Comparison of ENCODE assay signal across 12 cellular contexts in genomic region chr7:2525161-2525930, GRCh38. TPM values are rescaled to one million over a fixed set of nuclear protein-coding genes. Genes with fewer than 3 reads are reported as not detected.
A peak's percentile ranks its signal among the peaks of the same experiment; 100 is the strongest.
DNase-seq lines count a peak whose midpoint lies in the region; ATAC-seq, FAIRE-seq and TF ChIP-seq lines count a peak whose summit lies in the region.
"Had no signal": no experiment of that assay in that cellular context is flagged by ENCODE, and none has a peak within 500 bp of the region (broad histone marks: within the 10 kb centered on the region; RNA-seq: fewer than 3 reads in every experiment).

No MANE protein-coding gene starts in this region.

- H3K4me3 ChIP-seq in Panc1 (ENCODE audit: low read depth in 2 of 2, low read length in 2 of 2) (no peak overlapping the region), keratinocyte (ENCODE audit: control insufficient read depth in 2 of 3, extremely low read depth in 1 of 3, insufficient read depth in 2 of 3, low read depth in 1 of 3, low read length in 3 of 3) (no peak overlapping the region), stomach (peak overlapping the region in 1 of 4 donors; percentile 8)

- in situ Hi-C loops in Panc1 (cut with HindIII; ENCODE audit: low pct_unique_long_range_greater_than_20kb, low sequenced_read_pairs) = no loop called here

- dilution Hi-C loops in keratinocyte (cut with MboI; ENCODE audit: extremely low pct_ligation_motif_present, low sequenced_read_pairs) = no loop called here

- no peaks in the 10 kb centered on the region for H3K27me3 Mint-ChIP-seq in activated CD4-positive, alpha-beta memory T cell treated with anti-CD3 and anti-CD28 coated beads, Interleukin-2, amount 10 ng/mL, durations not matched to agents 7 days and 5 days
- no peaks in the 10 kb centered on the region for H3K27me3 Mint-ChIP-seq in activated CD4-positive, alpha-beta memory T cell treated with anti-CD3 and anti-CD28 coated beads for 36 hours

- FAIRE-seq in keratinocyte (lab: Jason Lieb, UNC) = no peak

- H3K36me3 Mint-ChIP-seq in activated CD4-positive, alpha-beta memory T cell treated with anti-CD3 and anti-CD28 coated beads, Interleukin-2, amount 10 ng/mL, durations not matched to agents 7 days and 5 days (ENCODE audit: low read depth) = peaks cover 55% of the 10 kb centered on the region
- H3K36me3 Mint-ChIP-seq in activated CD4-positive, alpha-beta memory T cell treated with anti-CD3 and anti-CD28 coated beads for 36 hours = peaks cover 10% of the 10 kb centered on the region

- peaks cover 7% of the 10 kb centered on the region for H4K20me1 ChIP-seq in keratinocyte (ENCODE audit: control insufficient read depth, extremely low read depth, insufficient read depth, low read length)

- H3K4me2 ChIP-seq in keratinocyte (ENCODE audit: control insufficient read depth, extremely low read depth, insufficient read depth, low read depth, low read length) = no peak overlapping the region

- no peaks in the 10 kb centered on the region for H3K9me3 Mint-ChIP-seq in activated CD4-positive, alpha-beta memory T cell treated with anti-CD3 and anti-CD28 coated beads, Interleukin-2, amount 10 ng/mL, durations not matched to agents 7 days and 5 days
- no peaks in the 10 kb centered on the region for H3K9me3 Mint-ChIP-seq in activated CD4-positive, alpha-beta memory T cell treated with anti-CD3 and anti-CD28 coated beads for 36 hours

- POLR2A ChIA-PET in activated CD4-positive, alpha-beta memory T cell treated with anti-CD3 and anti-CD28 coated beads, Interleukin-2, amount 10 ng/mL, durations not matched to agents 7 days and 5 days (lab: Charles Lee) = interaction anchor here (0.7 to 6.0 kb wide), 3 partner anchors 13 to 20 kb away, joined by 3 to 61 read pairs (median 3); no protein-coding TSS in a partner anchor
- POLR2A ChIA-PET in activated CD4-positive, alpha-beta memory T cell treated with anti-CD3 and anti-CD28 coated beads for 36 hours (lab: Charles Lee) = no interaction called here
- POLR2A ChIA-PET in Panc1 (lab: Charles Lee) = interaction anchor here (0.7 kb wide), 1 partner anchor 135 kb away, joined by 3 read pairs; no protein-coding TSS in a partner anchor

- peaks cover 65% of the 10 kb centered on the region for H3K4me1 Mint-ChIP-seq in activated CD4-positive, alpha-beta memory T cell treated with anti-CD3 and anti-CD28 coated beads, Interleukin-2, amount 10 ng/mL, durations not matched to agents 7 days and 5 days
- peaks cover 62% of the 10 kb centered on the region for H3K4me1 Mint-ChIP-seq in activated CD4-positive, alpha-beta memory T cell treated with anti-CD3 and anti-CD28 coated beads for 36 hours (ENCODE audit: low read depth)

- peak overlapping the region; percentile 13 for H3K4me3 Mint-ChIP-seq in activated CD4-positive, alpha-beta memory T cell treated with anti-CD3 and anti-CD28 coated beads, Interleukin-2, amount 10 ng/mL, durations not matched to agents 7 days and 5 days
- no peak overlapping the region for H3K4me3 Mint-ChIP-seq in activated CD4-positive, alpha-beta memory T cell treated with anti-CD3 and anti-CD28 coated beads for 36 hours

- peak; percentile 0; the same call in 1 of the 2 replicates for ATAC-seq in Panc1
- ATAC-seq: HCT116, left lobe of liver had no signal

- peak overlapping the region; percentile 62 for H3K27ac Mint-ChIP-seq in activated CD4-positive, alpha-beta memory T cell treated with anti-CD3 and anti-CD28 coated beads, Interleukin-2, amount 10 ng/mL, durations not matched to agents 7 days and 5 days
- H3K27ac Mint-ChIP-seq in activated CD4-positive, alpha-beta memory T cell treated with anti-CD3 and anti-CD28 coated beads for 36 hours = no peak overlapping the region

- intact Hi-C loops in activated CD4-positive, alpha-beta memory T cell treated with anti-CD3 and anti-CD28 coated beads for 36 hours (cut with micrococcal nuclease) = no loop called here
- intact Hi-C loops in Panc1 (cut with micrococcal nuclease; ENCODE audit: unreplicated experiment) (no loop called here), stomach (cut with DNase I; ENCODE audit: low total_unique reads) (no loop called here)

- H3K4me1 ChIP-seq in Panc1 (ENCODE audit: control insufficient read depth, insufficient read depth, low read length) (peaks cover 88% of the 10 kb centered on the region), keratinocyte (ENCODE audit: control insufficient read depth, extremely low read depth, insufficient read depth, low read length) (peaks cover 64% of the 10 kb centered on the region), stomach (peaks cover 97 to 100% (median 99%) of the 10 kb centered on the region in 4 donors)

- no peaks in the 10 kb centered on the region for H3K36me3 ChIP-seq in Panc1 (ENCODE audit: control insufficient read depth, insufficient read depth, low read length)
- H3K36me3 ChIP-seq in keratinocyte (ENCODE audit: control insufficient read depth in 2 of 2, extremely low read depth in 1 of 2, insufficient read depth in 2 of 2, low read length in 2 of 2) = peaks cover 10 to 12% of the 10 kb centered on the region in 2 experiments
- H3K36me3 ChIP-seq in stomach = peaks cover 9 to 42% (median 27%) of the 10 kb centered on the region in 4 donors

- TF ChIP-seq EP300 in stomach (IDR thresholded peaks at IDR 0.05) = no peak

- no peak for DNase-seq in activated CD4-positive, alpha-beta memory T cell treated with anti-CD3 and anti-CD28 coated beads, Interleukin-2, amount 10 ng/mL, durations not matched to agents 7 days and 5 days
- DNase-seq in activated CD4-positive, alpha-beta memory T cell treated with anti-CD3 and anti-CD28 coated beads for 36 hours = no peak
- no peak for DNase-seq in Panc1 (ENCODE audit: low read depth, low spot score)
- no peak for DNase-seq in keratinocyte (ENCODE audit: low read depth, low spot score)
- DNase-seq in stomach = no peak
- no peak for DNase-seq in NCI-H1048 (lab: John Stamatoyannopoulos, UW)
- no peak for DNase-seq in HK-2 (ENCODE audit: unreplicated experiment)
- no peak for DNase-seq in SIG-M5 (lab: John Stamatoyannopoulos, UW)
- DNase-seq: activated T-cell treated with anti-CD3 and anti-CD28 coated beads, Interleukin-2, amount 50 U/mL, for 48 hours had no signal

- CTCF ChIA-PET in activated CD4-positive, alpha-beta memory T cell treated with anti-CD3 and anti-CD28 coated beads, Interleukin-2, amount 10 ng/mL, durations not matched to agents 7 days and 5 days (lab: Charles Lee) = no interaction called here
- CTCF ChIA-PET in activated CD4-positive, alpha-beta memory T cell treated with anti-CD3 and anti-CD28 coated beads for 36 hours (lab: Charles Lee) = no interaction called here
- CTCF ChIA-PET in Panc1 (lab: Charles Lee) = interaction anchor here (0.8 to 1.0 kb wide), 2 partner anchors 56 to 156 kb away, joined by 3 to 5 read pairs; no protein-coding TSS in a partner anchor

- H3K9me3 ChIP-seq in Panc1 (ENCODE audit: control insufficient read depth, insufficient read depth, low read depth, low read length) (no peaks in the 10 kb centered on the region), keratinocyte (ENCODE audit: control insufficient read depth, low read depth, low read length) (no peaks in the 10 kb centered on the region), stomach (no peaks in the 10 kb centered on the region)

- TF ChIP-seq POLR2A in stomach (IDR thresholded peaks at IDR 0.05) = no peak

- H3K27me3 ChIP-seq in Panc1 (ENCODE audit: control insufficient read depth, insufficient read depth, low read length) (no peaks in the 10 kb centered on the region), keratinocyte (ENCODE audit: control insufficient read depth, extremely low read depth, insufficient read depth, low read length) (no peaks in the 10 kb centered on the region), stomach (peaks cover 0 to 73% (median 8%) of the 10 kb centered on the region in 3 donors)

- H2AFZ ChIP-seq in keratinocyte (ENCODE audit: control insufficient read depth, low read length) = no peak overlapping the region

- no TSS peak for BruUV-seq in Panc1 (replicated peaks; lab: Mats Ljungman, UMichigan)

- H3K79me2 ChIP-seq in keratinocyte (ENCODE audit: control insufficient read depth, insufficient read depth, low read length) = peaks cover 16% of the 10 kb centered on the region

- H3K27ac ChIP-seq in Panc1 (ENCODE audit: low read length) (peak overlapping the region; percentile 83), keratinocyte (ENCODE audit: control insufficient read depth, insufficient read depth, low read length) (no peak overlapping the region), stomach (peak overlapping the region; percentile 84 to 97 (median 92))

- H3K9me1 ChIP-seq in keratinocyte (ENCODE audit: control insufficient read depth, extremely low read depth, insufficient read depth, low read length) = no peaks in the 10 kb centered on the region

- 57 to 84% (median 72%) methylated on average over 43 to 45 of the region's 45 CpGs for WGBS in stomach, 5 donors

- TF ChIP-seq CTCF in Panc1 (IDR thresholded peaks at IDR 0.05) (no peak), keratinocyte (optimal IDR thresholded peaks at IDR 0.05 in 1 of 3, IDR thresholded peaks at IDR 0.05 in 1 of 3, conservative IDR thresholded peaks at IDR 0.05 in 1 of 3; ENCODE audit: extremely low read depth in 1 of 3, insufficient read depth in 2 of 3, low read length in 3 of 3) (no peak), stomach (IDR thresholded peaks at IDR 0.05) (no peak)

- H3K9ac ChIP-seq in keratinocyte (ENCODE audit: control insufficient read depth, extremely low read depth, insufficient read depth, low read length) = peak overlapping the region; percentile 4

RNA-seq across cellular contexts. Expression of gene LFNG, which starts 5.8 kb away (rescaled TPM):
- total RNA-seq in activated CD4-positive, alpha-beta memory T cell treated with anti-CD3 and anti-CD28 coated beads, Interleukin-2, amount 10 ng/mL, durations not matched to agents 7 days and 5 days = 100 to 1,000 TPM; 105 to 109 TPM
- total RNA-seq in activated CD4-positive, alpha-beta memory T cell treated with anti-CD3 and anti-CD28 coated beads for 36 hours = 10 to 100 TPM; 33.0 to 33.1 TPM
- 38.1 TPM for total RNA-seq in Panc1 (2021; ENCODE audit: unreplicated experiment)
- 61.6 TPM for polyA plus RNA-seq in Panc1 (2012; ENCODE audit: insufficient read length)
- 17.7 to 21.1 TPM (median 20.8 TPM) in 3 replicates for polyA plus RNA-seq in keratinocyte
- polyA plus RNA-seq in keratinocyte (2011; ENCODE audit: low read depth) = 2.1 TPM
- 7.5 and 18.4 TPM in 2 replicates for polyA plus RNA-seq in keratinocyte (2011; cell fraction: cytosol; rRNA removed)
- polyA plus RNA-seq in keratinocyte (2011; cell fraction: nucleus; rRNA removed) = 24.0 and 32.4 TPM in 2 replicates
- 9.3 and 26.0 TPM in 2 replicates for polyA plus RNA-seq in keratinocyte (2012; ENCODE audit: low replicate concordance)
- 13.9 to 24.5 TPM (median 14.2 TPM) in 3 replicates for polyA minus RNA-seq in keratinocyte
- 40.9 TPM for polyA minus RNA-seq in keratinocyte (2011; cell fraction: cytosol; rRNA and poly(A)+ RNA removed)
- polyA minus RNA-seq in keratinocyte (2011; cell fraction: nucleus; rRNA and poly(A)+ RNA removed) = 27.8 and 29.3 TPM in 2 replicates
- total RNA-seq in stomach = 100 to 1,000 TPM in 1 of 5 donors, 10 to 100 TPM in 3, 1 to 10 TPM in 1; 8.0 to 103 (median 36.2) TPM
- polyA plus RNA-seq in stomach = 10 to 100 TPM; 11.8 to 15.4 (median 14.1) TPM

RNA-seq across cellular contexts. Expression of gene BRAT1, which starts 30.0 kb away (rescaled TPM):
- total RNA-seq in activated CD4-positive, alpha-beta memory T cell treated with anti-CD3 and anti-CD28 coated beads, Interleukin-2, amount 10 ng/mL, durations not matched to agents 7 days and 5 days = 10 to 100 TPM; 31.1 to 32.9 TPM
- total RNA-seq in activated CD4-positive, alpha-beta memory T cell treated with anti-CD3 and anti-CD28 coated beads for 36 hours = 10 to 100 TPM; 33.5 to 33.6 TPM
- total RNA-seq in Panc1 (2021; ENCODE audit: unreplicated experiment) (76.9 TPM), stomach (100 to 1,000 TPM in 1 of 5 donors, 10 to 100 TPM in 4; 16.3 to 119 (median 35.7) TPM)
- 84.4 TPM for polyA plus RNA-seq in Panc1 (2012; ENCODE audit: insufficient read length)
- polyA plus RNA-seq in keratinocyte (6.4 to 12.6 TPM (median 10.0 TPM) in 3 replicates), stomach (10 to 100 TPM; 23.5 to 25.2 (median 23.5) TPM)
- 2.5 TPM for polyA plus RNA-seq in keratinocyte (2011; ENCODE audit: low read depth)
- 4.4 and 12.9 TPM in 2 replicates for polyA plus RNA-seq in keratinocyte (2011; cell fraction: cytosol; rRNA removed)
- 22.6 and 32.9 TPM in 2 replicates for polyA plus RNA-seq in keratinocyte (2011; cell fraction: nucleus; rRNA removed)
- polyA plus RNA-seq in keratinocyte (2012; ENCODE audit: low replicate concordance) = 9.7 and 18.5 TPM in 2 replicates
- 5.1 to 12.8 TPM (median 8.4 TPM) in 3 replicates for polyA minus RNA-seq in keratinocyte
- polyA minus RNA-seq in keratinocyte (2011; cell fraction: cytosol; rRNA and poly(A)+ RNA removed) = 29.2 TPM
- 18.2 and 19.3 TPM in 2 replicates for polyA minus RNA-seq in keratinocyte (2011; cell fraction: nucleus; rRNA and poly(A)+ RNA removed)

RNA-seq across cellular contexts. Expression of gene IQCE, which starts 33.4 kb away (rescaled TPM):
- 10 to 100 TPM; 12.7 to 14.0 TPM for total RNA-seq in activated CD4-positive, alpha-beta memory T cell treated with anti-CD3 and anti-CD28 coated beads, Interleukin-2, amount 10 ng/mL, durations not matched to agents 7 days and 5 days
- 10 to 100 TPM in 1 of 2 experiments, 1 to 10 TPM in 1; 8.5 to 10.7 TPM for total RNA-seq in activated CD4-positive, alpha-beta memory T cell treated with anti-CD3 and anti-CD28 coated beads for 36 hours
- total RNA-seq in Panc1 (2021; ENCODE audit: unreplicated experiment) (44.8 TPM), stomach (100 to 1,000 TPM in 1 of 5 donors, 10 to 100 TPM in 3, 1 to 10 TPM in 1; 1.8 to 248 (median 49.1) TPM)
- 49.3 TPM for polyA plus RNA-seq in Panc1 (2012; ENCODE audit: insufficient read length)
- polyA plus RNA-seq in keratinocyte (4.7 to 9.1 TPM (median 5.2 TPM) in 3 replicates), stomach (10 to 100 TPM in 1 of 3 donors, 1 to 10 TPM in 2; 3.0 to 10.5 (median 7.5) TPM)
- polyA plus RNA-seq in keratinocyte (2011; ENCODE audit: low read depth) = 6.6 TPM
- polyA plus RNA-seq in keratinocyte (2011; cell fraction: cytosol; rRNA removed) = 6.5 and 10.3 TPM in 2 replicates
- polyA plus RNA-seq in keratinocyte (2011; cell fraction: nucleus; rRNA removed) = 15.0 and 18.3 TPM in 2 replicates
- 2.2 and 10.8 TPM in 2 replicates for polyA plus RNA-seq in keratinocyte (2012; ENCODE audit: low replicate concordance)
- polyA minus RNA-seq in keratinocyte = 8.2 to 16.2 TPM (median 8.6 TPM) in 3 replicates
- polyA minus RNA-seq in keratinocyte (2011; cell fraction: cytosol; rRNA and poly(A)+ RNA removed) = 6.9 TPM
- polyA minus RNA-seq in keratinocyte (2011; cell fraction: nucleus; rRNA and poly(A)+ RNA removed) = 6.0 and 9.8 TPM in 2 replicates

RNA-seq across cellular contexts. Expression of gene GRIFIN, which starts 49.1 kb away (rescaled TPM):
- not detected for total RNA-seq in activated CD4-positive, alpha-beta memory T cell treated with anti-CD3 and anti-CD28 coated beads, Interleukin-2, amount 10 ng/mL, durations not matched to agents 7 days and 5 days
- not detected for total RNA-seq in activated CD4-positive, alpha-beta memory T cell treated with anti-CD3 and anti-CD28 coated beads for 36 hours
- total RNA-seq in Panc1 (2021; ENCODE audit: unreplicated experiment) = not detected
- not detected for polyA plus RNA-seq in Panc1 (2012; ENCODE audit: insufficient read length)
- polyA plus RNA-seq in keratinocyte = not detected in 3 replicates
- polyA plus RNA-seq in keratinocyte (2011; ENCODE audit: low read depth) = not detected
- polyA plus RNA-seq in keratinocyte (2011; cell fraction: cytosol; rRNA removed) = not detected in 2 replicates
- not detected in 2 replicates for polyA plus RNA-seq in keratinocyte (2011; cell fraction: nucleus; rRNA removed)
- polyA plus RNA-seq in keratinocyte (2012; ENCODE audit: low replicate concordance) = not detected in 2 replicates
- polyA minus RNA-seq in keratinocyte = not detected in 3 replicates
- polyA minus RNA-seq in keratinocyte (2011; cell fraction: cytosol; rRNA and poly(A)+ RNA removed) = not detected
- polyA minus RNA-seq in keratinocyte (2011; cell fraction: nucleus; rRNA and poly(A)+ RNA removed) = not detected in 2 replicates
- total RNA-seq in stomach = not detected
- not detected for polyA plus RNA-seq in stomach
- total RNA-seq: cardiac septum, left lobe of liver had no signal
